In the genomic region with DNA sequence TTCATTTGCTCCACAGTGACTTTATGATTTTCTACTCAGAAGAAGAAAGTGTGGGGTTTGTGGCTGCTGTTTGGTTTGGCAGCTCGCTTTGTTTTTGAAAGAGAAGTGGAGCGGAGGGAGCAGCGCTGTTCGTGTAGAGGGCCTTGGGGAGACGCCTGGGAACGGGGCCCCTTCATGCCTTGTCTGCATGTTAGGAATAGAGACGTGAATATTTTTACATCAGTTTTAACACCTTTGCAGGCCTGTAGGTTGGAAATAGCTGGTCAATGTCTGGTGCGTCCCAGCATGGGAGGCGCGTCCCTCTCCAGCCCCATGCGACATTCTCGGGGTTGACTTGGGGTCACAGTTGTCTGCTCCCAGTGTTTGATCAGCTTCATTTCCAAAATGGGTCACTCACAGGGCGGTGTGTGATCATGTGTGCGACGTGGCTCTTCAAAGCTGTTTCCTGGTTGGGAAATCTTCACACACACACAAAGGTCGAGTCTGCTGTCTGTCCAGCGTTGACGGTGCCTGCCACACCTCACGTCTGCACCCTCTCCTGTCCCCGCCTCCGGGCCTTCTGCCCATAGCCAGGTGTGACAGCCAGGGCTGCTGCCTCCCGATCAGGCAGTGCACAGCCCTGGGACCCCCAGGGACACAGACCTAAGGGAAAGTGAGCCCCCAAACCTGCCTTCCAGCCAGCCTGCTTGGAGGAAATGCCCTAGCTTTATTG, we compare ENCODE assay signal across 1 cellular context.
A peak's percentile ranks its signal among the peaks of the same experiment; 100 is the strongest.
TF ChIP-seq lines count a peak whose summit lies in the region.

No MANE protein-coding gene starts in this region.

TF ChIP-seq in HepG2, 621 proteins besides CTCF, POLR2A, EP300 and RAD21 (continued from another document and continues in another):
- TF ChIP-seq, protein P1, sequence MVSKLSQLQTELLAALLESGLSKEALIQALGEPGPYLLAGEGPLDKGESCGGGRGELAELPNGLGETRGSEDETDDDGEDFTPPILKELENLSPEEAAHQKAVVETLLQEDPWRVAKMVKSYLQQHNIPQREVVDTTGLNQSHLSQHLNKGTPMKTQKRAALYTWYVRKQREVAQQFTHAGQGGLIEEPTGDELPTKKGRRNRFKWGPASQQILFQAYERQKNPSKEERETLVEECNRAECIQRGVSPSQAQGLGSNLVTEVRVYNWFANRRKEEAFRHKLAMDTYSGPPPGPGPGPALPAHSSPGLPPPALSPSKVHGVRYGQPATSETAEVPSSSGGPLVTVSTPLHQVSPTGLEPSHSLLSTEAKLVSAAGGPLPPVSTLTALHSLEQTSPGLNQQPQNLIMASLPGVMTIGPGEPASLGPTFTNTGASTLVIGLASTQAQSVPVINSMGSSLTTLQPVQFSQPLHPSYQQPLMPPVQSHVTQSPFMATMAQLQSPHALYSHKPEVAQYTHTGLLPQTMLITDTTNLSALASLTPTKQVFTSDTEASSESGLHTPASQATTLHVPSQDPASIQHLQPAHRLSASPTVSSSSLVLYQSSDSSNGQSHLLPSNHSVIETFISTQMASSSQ (IDR thresholded peaks at IDR 0.05; ENCODE audit: low read depth): peak; percentile 77; the same call in 1 of the 2 replicates
- TF ChIP-seq, protein P1 (CRISPR knock-in tag; IDR thresholded peaks at IDR 0.05; ENCODE audit: borderline replicate concordance): peak; percentile 90
- TF ChIP-seq, protein P2, sequence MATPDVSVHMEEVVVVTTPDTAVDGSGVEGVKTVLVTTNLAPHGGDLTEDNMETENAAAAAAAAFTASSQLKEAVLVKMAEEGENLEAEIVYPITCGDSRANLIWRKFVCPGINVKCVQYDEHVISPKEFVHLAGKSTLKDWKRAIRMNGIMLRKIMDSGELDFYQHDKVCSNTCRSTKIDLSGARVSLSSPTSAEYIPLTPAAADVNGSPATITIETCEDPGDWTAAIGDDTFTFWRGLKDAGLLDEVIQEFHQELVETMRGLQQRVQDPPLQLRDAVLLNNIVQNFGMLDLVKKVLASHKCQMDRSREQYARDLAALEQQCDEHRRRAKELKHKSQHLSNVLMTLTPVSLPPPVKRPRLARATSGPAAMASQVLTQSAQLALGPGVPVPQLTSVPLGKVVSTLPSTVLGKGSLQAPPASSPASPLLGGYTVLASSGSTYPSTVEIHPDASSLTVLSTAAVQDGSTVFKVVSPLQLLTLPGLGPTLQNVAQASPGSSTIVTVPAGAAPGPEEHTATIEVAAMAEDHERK (CRISPR knock-in tag; IDR thresholded peaks at IDR 0.05; ENCODE audit: low read depth): no peak; the same call in 1 of the 2 replicates
- TF ChIP-seq NR2C2 (CRISPR knock-in tag; IDR thresholded peaks at IDR 0.05; ENCODE audit: borderline replicate concordance) (peak; percentile 76), ZNF7 (CRISPR knock-in tag; IDR thresholded peaks at IDR 0.05) (no peak), KAT8 (CRISPR knock-in tag; IDR thresholded peaks at IDR 0.05) (peak; percentile 86), ZKSCAN1 (IDR thresholded peaks at IDR 0.05; ENCODE audit: low read length) (no peak), DDIT3 (CRISPR knock-in tag; IDR thresholded peaks at IDR 0.05) (no peak), SP140L (CRISPR knock-in tag; IDR thresholded peaks at IDR 0.05; ENCODE audit: borderline replicate concordance) (0 out of 2 replicates have a peak, but pooled peaks have one; percentile 60), ZNF800 (CRISPR knock-in tag; IDR thresholded peaks at IDR 0.05) (no peak), TAF15 (IDR thresholded peaks at IDR 0.05; ENCODE audit: low read depth, low read length, poor library complexity, severe bottlenecking) (no peak), GTF2F1 (IDR thresholded peaks at IDR 0.05; ENCODE audit: low read length) (no peak), ZNF598 (CRISPR knock-in tag; IDR thresholded peaks at IDR 0.05; ENCODE audit: borderline replicate concordance) (peak; percentile 91; the same call in 1 of the 2 replicates), SCMH1 (CRISPR knock-in tag; IDR thresholded peaks at IDR 0.05; ENCODE audit: borderline replicate concordance) (no peak), ZNF44 (CRISPR knock-in tag; IDR thresholded peaks at IDR 0.05) (no peak), SRSF1 (optimal IDR thresholded peaks at IDR 0.05; ENCODE audit: low read depth, low read length) (no peak), ZBTB10 (CRISPR knock-in tag; IDR thresholded peaks at IDR 0.05; ENCODE audit: borderline replicate concordance) (peak; percentile 95; the same call in 1 of the 2 replicates), ZNF101 (CRISPR knock-in tag; IDR thresholded peaks at IDR 0.05; ENCODE audit: borderline replicate concordance, low read depth) (no peak), ZSCAN20 (CRISPR knock-in tag; IDR thresholded peaks at IDR 0.05; ENCODE audit: borderline replicate concordance) (no peak), ATM (IDR thresholded peaks at IDR 0.05; ENCODE audit: borderline replicate concordance) (no peak), ZSCAN22 (CRISPR knock-in tag; IDR thresholded peaks at IDR 0.05) (peak; percentile 62; the same call in 1 of the 2 replicates), ZNF782 (CRISPR knock-in tag; IDR thresholded peaks at IDR 0.05; ENCODE audit: borderline replicate concordance) (no peak; the same call in 1 of the 2 replicates), ZNF383 (CRISPR knock-in tag; IDR thresholded peaks at IDR 0.05; ENCODE audit: borderline replicate concordance) (no peak), MED13 (CRISPR knock-in tag; IDR thresholded peaks at IDR 0.05) (peak; percentile 96), HNF4A (CRISPR knock-in tag; IDR thresholded peaks at IDR 0.05) (peak; percentile 89), CBX5 (CRISPR knock-in tag; IDR thresholded peaks at IDR 0.05; ENCODE audit: borderline replicate concordance) (0 out of 2 replicates have a peak, but pooled peaks have one; percentile 71), TMF1 (CRISPR knock-in tag; IDR thresholded peaks at IDR 0.05; ENCODE audit: low read depth) (no peak), GFI1 (CRISPR knock-in tag; IDR thresholded peaks at IDR 0.05; ENCODE audit: borderline replicate concordance) (peak; percentile 86), ZNF570 (CRISPR knock-in tag; IDR thresholded peaks at IDR 0.05; ENCODE audit: borderline replicate concordance) (no peak), SP2 (CRISPR knock-in tag; IDR thresholded peaks at IDR 0.05) (peak; percentile 54), CREB1 (IDR thresholded peaks at IDR 0.05) (peak; percentile 66), CREB1 (CRISPR knock-in tag; IDR thresholded peaks at IDR 0.05) (no peak), ZBTB39 (CRISPR knock-in tag; IDR thresholded peaks at IDR 0.05) (0 out of 2 replicates have a peak, but pooled peaks have one; percentile 52), YY1 (IDR thresholded peaks at IDR 0.05; ENCODE audit: insufficient read depth, insufficient replicate concordance, low read depth, low read length) (peak; percentile 72), TP53 (CRISPR knock-in tag; conservative IDR thresholded peaks at IDR 0.05) (peak; percentile 93)
- TF ChIP-seq, protein P3, sequence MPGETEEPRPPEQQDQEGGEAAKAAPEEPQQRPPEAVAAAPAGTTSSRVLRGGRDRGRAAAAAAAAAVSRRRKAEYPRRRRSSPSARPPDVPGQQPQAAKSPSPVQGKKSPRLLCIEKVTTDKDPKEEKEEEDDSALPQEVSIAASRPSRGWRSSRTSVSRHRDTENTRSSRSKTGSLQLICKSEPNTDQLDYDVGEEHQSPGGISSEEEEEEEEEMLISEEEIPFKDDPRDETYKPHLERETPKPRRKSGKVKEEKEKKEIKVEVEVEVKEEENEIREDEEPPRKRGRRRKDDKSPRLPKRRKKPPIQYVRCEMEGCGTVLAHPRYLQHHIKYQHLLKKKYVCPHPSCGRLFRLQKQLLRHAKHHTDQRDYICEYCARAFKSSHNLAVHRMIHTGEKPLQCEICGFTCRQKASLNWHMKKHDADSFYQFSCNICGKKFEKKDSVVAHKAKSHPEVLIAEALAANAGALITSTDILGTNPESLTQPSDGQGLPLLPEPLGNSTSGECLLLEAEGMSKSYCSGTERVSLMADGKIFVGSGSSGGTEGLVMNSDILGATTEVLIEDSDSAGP (CRISPR knock-in tag; IDR thresholded peaks at IDR 0.05; ENCODE audit: borderline replicate concordance): peak; percentile 77
- TF ChIP-seq, protein P4, sequence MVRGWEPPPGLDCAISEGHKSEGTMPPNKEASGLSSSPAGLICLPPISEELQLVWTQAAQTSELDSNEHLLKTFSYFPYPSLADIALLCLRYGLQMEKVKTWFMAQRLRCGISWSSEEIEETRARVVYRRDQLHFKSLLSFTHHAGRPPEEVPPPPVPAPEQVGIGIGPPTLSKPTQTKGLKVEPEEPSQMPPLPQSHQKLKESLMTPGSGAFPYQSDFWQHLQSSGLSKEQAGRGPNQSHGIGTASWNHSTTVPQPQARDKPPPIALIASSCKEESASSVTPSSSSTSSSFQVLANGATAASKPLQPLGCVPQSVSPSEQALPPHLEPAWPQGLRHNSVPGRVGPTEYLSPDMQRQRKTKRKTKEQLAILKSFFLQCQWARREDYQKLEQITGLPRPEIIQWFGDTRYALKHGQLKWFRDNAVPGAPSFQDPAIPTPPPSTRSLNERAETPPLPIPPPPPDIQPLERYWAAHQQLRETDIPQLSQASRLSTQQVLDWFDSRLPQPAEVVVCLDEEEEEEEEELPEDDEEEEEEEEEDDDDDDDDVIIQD (CRISPR knock-in tag; IDR thresholded peaks at IDR 0.05; ENCODE audit: low read depth): peak; percentile 67; the same call in 1 of the 2 replicates
- TF ChIP-seq, protein P5, sequence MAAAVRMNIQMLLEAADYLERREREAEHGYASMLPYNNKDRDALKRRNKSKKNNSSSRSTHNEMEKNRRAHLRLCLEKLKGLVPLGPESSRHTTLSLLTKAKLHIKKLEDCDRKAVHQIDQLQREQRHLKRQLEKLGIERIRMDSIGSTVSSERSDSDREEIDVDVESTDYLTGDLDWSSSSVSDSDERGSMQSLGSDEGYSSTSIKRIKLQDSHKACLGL (CRISPR knock-in tag; IDR thresholded peaks at IDR 0.05): no peak
- TF ChIP-seq, protein P6, sequence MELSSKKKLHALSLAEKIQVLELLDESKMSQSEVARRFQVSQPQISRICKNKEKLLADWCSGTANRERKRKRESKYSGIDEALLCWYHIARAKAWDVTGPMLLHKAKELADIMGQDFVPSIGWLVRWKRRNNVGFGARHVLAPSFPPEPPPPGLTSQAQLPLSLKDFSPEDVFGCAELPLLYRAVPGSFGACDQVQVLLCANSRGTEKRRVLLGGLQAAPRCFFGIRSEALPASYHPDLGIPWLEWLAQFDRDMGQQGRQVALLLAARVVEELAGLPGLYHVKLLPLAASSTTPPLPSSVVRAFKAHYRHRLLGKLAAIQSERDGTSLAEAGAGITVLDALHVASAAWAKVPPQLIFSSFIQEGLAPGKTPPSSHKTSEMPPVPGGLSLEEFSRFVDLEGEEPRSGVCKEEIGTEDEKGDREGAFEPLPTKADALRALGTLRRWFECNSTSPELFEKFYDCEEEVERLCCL (CRISPR knock-in tag; IDR thresholded peaks at IDR 0.05; ENCODE audit: borderline replicate concordance): no peak
